Comparison of ENCODE assay signal across 8 cellular contexts in the genomic region with DNA sequence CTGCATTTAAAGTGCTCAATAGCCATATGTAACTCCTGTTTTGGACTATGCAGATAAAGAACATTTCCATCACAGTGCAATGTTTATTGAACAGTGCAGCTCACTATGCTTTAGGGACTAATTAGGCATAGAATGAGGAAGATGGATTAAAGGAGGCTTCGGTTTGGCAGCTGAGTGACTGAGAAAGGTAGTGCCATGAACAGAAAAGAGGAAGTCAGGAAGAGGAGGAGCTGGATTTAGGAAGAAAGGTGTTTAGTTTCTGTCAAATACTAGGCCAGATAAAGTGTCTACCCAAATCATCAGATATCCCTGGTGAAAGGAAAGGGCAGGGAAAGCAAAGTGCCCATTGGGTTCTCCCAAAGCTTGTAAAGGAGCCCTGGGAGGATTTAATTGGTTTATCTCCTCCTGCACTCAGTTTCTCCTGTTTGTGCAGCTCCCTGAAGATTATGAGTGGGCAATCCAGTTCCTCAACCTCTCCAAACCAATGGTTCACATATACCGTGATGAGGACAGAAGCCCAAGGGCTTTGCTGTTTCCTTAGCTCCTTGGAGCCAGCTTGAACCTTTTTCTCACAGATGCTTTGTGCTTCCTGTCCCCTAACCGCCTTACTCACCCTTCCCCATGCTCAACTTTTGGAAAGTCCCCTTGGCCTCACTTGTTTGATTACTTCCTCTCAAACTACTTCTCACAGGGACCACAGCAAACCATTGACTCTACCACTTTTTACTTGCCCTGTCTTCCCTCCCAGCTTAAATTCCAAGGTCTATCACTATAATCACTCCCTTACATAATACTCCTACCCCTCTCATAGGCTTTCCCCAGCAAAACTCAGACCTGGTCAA. TPM values are rescaled to one million over a fixed set of nuclear protein-coding genes. Genes with fewer than 3 reads are reported as not detected.
DNase-seq lines count a peak whose midpoint lies in the region; ATAC-seq, FAIRE-seq and TF ChIP-seq lines count a peak whose summit lies in the region.

No MANE protein-coding gene starts in this region.

- H3K27me3 ChIP-seq in BE2C, result no peaks in the 10 kb centered on the region

- H3K9me3 Mint-ChIP-seq in activated CD4-positive, alpha-beta memory T cell treated with anti-CD3 and anti-CD28 coated beads, Interleukin-2, amount 10 ng/mL, durations not matched to agents 7 days and 5 days, result no peaks in the 10 kb centered on the region

- CTCF ChIA-PET in activated CD4-positive, alpha-beta memory T cell treated with anti-CD3 and anti-CD28 coated beads, Interleukin-2, amount 10 ng/mL, durations not matched to agents 7 days and 5 days (lab: Charles Lee), result interaction anchor here (1.0 to 2.4 kb wide), 10 partner anchors 10 to 108 kb away, joined by 3 to 26 read pairs (median 4); no protein-coding TSS in a partner anchor

- peaks cover 44% of the 10 kb centered on the region for H3K4me1 Mint-ChIP-seq in activated CD4-positive, alpha-beta memory T cell treated with anti-CD3 and anti-CD28 coated beads, Interleukin-2, amount 10 ng/mL, durations not matched to agents 7 days and 5 days

- H3K9me3 ChIP-seq in BE2C, result no peaks in the 10 kb centered on the region

- no peak for TF ChIP-seq CTCF in BE2C (IDR thresholded peaks at IDR 0.05; ENCODE audit: low read depth, low read length)

- peaks cover 20% of the 10 kb centered on the region for H3K36me3 Mint-ChIP-seq in activated CD4-positive, alpha-beta memory T cell treated with anti-CD3 and anti-CD28 coated beads, Interleukin-2, amount 10 ng/mL, durations not matched to agents 7 days and 5 days (ENCODE audit: low read depth)

- no peak for FAIRE-seq in RCC 7860 (lab: Jason Lieb, UNC)

- H3K4me3 Mint-ChIP-seq in activated CD4-positive, alpha-beta memory T cell treated with anti-CD3 and anti-CD28 coated beads, Interleukin-2, amount 10 ng/mL, durations not matched to agents 7 days and 5 days, result peak overlapping the region; percentile 40

- H3K4me1 ChIP-seq in BE2C, result no peaks in the 10 kb centered on the region

- peak; percentile 55 for DNase-seq in stimulated activated CD4-positive, alpha-beta T cell treated with anti-CD3 and anti-CD28 coated beads, Interleukin-15, amount 100 ng/mL, for 24 hours
- no peak for DNase-seq in stimulated activated CD4-positive, alpha-beta T cell treated with anti-CD3 and anti-CD28 coated beads, Interleukin-4, amount 100 ng/mL, for 1 hour
- DNase-seq in activated CD4-positive, alpha-beta memory T cell treated with anti-CD3 and anti-CD28 coated beads, Interleukin-2, amount 10 ng/mL, durations not matched to agents 7 days and 5 days, result peak; percentile 67
- no peak for DNase-seq in stimulated activated naive CD8-positive, alpha-beta T cell treated with anti-CD3 and anti-CD28 coated beads, Interleukin-15, Interleukin-2, amounts not matched to agents 100 U/mL and 50 U/mL, for 24 hours
- DNase-seq in RCC 7860 (ENCODE audit: low spot score) (no peak), BE2C (no peak), NCI-H226 (no peak)

- peak; percentile 27 for ATAC-seq in HG03521 (IDR thresholded peaks at IDR 0.05; ENCODE audit: unreplicated experiment)
- peak; percentile 45 for ATAC-seq in stimulated activated naive CD8-positive, alpha-beta T cell treated with anti-CD3 and anti-CD28 coated beads, Interleukin-15, Interleukin-2, amounts not matched to agents 100 U/mL and 50 U/mL, for 24 hours

- no peaks in the 10 kb centered on the region for H3K36me3 ChIP-seq in BE2C

- H3K27me3 Mint-ChIP-seq in activated CD4-positive, alpha-beta memory T cell treated with anti-CD3 and anti-CD28 coated beads, Interleukin-2, amount 10 ng/mL, durations not matched to agents 7 days and 5 days, result no peaks in the 10 kb centered on the region

- peak overlapping the region; percentile 89 for H3K27ac Mint-ChIP-seq in activated CD4-positive, alpha-beta memory T cell treated with anti-CD3 and anti-CD28 coated beads, Interleukin-2, amount 10 ng/mL, durations not matched to agents 7 days and 5 days

- H3K4me3 ChIP-seq in BE2C (ENCODE audit: low read depth, low read length), result no peak overlapping the region

- POLR2A ChIA-PET in activated CD4-positive, alpha-beta memory T cell treated with anti-CD3 and anti-CD28 coated beads, Interleukin-2, amount 10 ng/mL, durations not matched to agents 7 days and 5 days (lab: Charles Lee), result interaction anchor here (1.9 to 12.5 kb wide), 5 partner anchors 8 to 108 kb away, joined by 7 to 641 read pairs (median 31); no protein-coding TSS in a partner anchor

RNA-seq across cellular contexts. Expression of gene RAP1A, which starts 3.5 kb away (rescaled TPM):
- total RNA-seq in activated CD4-positive, alpha-beta memory T cell treated with anti-CD3 and anti-CD28 coated beads, Interleukin-2, amount 10 ng/mL, durations not matched to agents 7 days and 5 days, result 100 to 1,000 TPM; 219 to 221 TPM
- 27.6 TPM for polyA plus RNA-seq in BE2C (2012; ENCODE audit: insufficient read depth, insufficient read length, low read depth)

Comparison
In these comparisons a context has a peak if more than half of its experiments do, and no peak if none do; other contexts are left out.
1. DNase-seq: peak in stimulated activated CD4-positive, alpha-beta T cell treated with anti-CD3 and anti-CD28 coated beads, Interleukin-15, amount 100 ng/mL, for 24 hours (single experiment) and activated CD4-positive, alpha-beta memory T cell treated with anti-CD3 and anti-CD28 coated beads, Interleukin-2, amount 10 ng/mL, durations not matched to agents 7 days and 5 days (single experiment); none in stimulated activated CD4-positive, alpha-beta T cell treated with anti-CD3 and anti-CD28 coated beads, Interleukin-4, amount 100 ng/mL, for 1 hour (single experiment), stimulated activated naive CD8-positive, alpha-beta T cell treated with anti-CD3 and anti-CD28 coated beads, Interleukin-15, Interleukin-2, amounts not matched to agents 100 U/mL and 50 U/mL, for 24 hours (single experiment), RCC 7860 (single experiment), BE2C (single experiment) and NCI-H226 (single experiment).